ENCODE assay signal across 11 cellular contexts in genomic region chr5:68344447-68345111, GRCh38.
A peak's percentile ranks its signal among the peaks of the same experiment; 100 is the strongest.
DNase-seq lines count a peak whose midpoint lies in the region; ATAC-seq and TF ChIP-seq lines count a peak whose summit lies in the region.
"Had no signal": no experiment of that assay in that cellular context is flagged by ENCODE, and none has a peak within 500 bp of the region (broad histone marks: within the 10 kb centered on the region; RNA-seq: fewer than 3 reads in every experiment).

No MANE protein-coding gene starts in this region.

- no peak overlapping the region for H2AFZ ChIP-seq in Karpas-422 (ENCODE audit: low read length)

- no peak for TF ChIP-seq CTCF in mesothelial cell of epicardium (IDR thresholded peaks at IDR 0.05; ENCODE audit: unreplicated experiment)

- H3K36me3 ChIP-seq in Karpas-422 (ENCODE audit: insufficient read depth, low read length) = no peaks in the 10 kb centered on the region
- H3K36me3 ChIP-seq: Peyer's patch had no signal

- no peaks in the 10 kb centered on the region for H3K36me3 Mint-ChIP-seq in activated naive CD8-positive, alpha-beta T cell treated with anti-CD3 and anti-CD28 coated beads, Interleukin-2, amount 50 U/mL, for 24 hours (ENCODE audit: low read depth)
- peaks cover 2% of the 10 kb centered on the region for H3K36me3 Mint-ChIP-seq in mesothelial cell of epicardium

- DNase-seq in NK-92 treated with Interleukin-12 subunit alpha and Interleukin-12 subunit beta, amount 100 ng/mL, for 24 hours (lab: John Stamatoyannopoulos, UW) = peak; percentile 44
- DNase-seq in NK-92 (lab: John Stamatoyannopoulos, UW; ENCODE audit: unreplicated experiment) = no peak
- DNase-seq in HUDEP-2 (lab: John Stamatoyannopoulos, UW; ENCODE audit: unreplicated experiment in 76 of 76) = peak in 73 of 76 experiments; percentile 13 to 87 (median 60)
- no peak for DNase-seq in activated naive CD8-positive, alpha-beta T cell treated with anti-CD3 and anti-CD28 coated beads, Interleukin-2, amount 50 U/mL, for 24 hours
- peak; percentile 22 for DNase-seq in midbrain (lab: John Stamatoyannopoulos, UW)
- DNase-seq in Karpas-422 = no peak
- no peak for DNase-seq in mesothelial cell of epicardium (ENCODE audit: low spot score in 2 of 2, unreplicated experiment in 2 of 2)
- DNase-seq: stimulated activated naive B cell treated with anti-CD40 and anti-IgM and Interleukin-4, amounts not matched to agents 10 μg/mL and 1 μg/mL and 100 μg/mL, for 72 hours had no signal

- H3K4me3 Mint-ChIP-seq in activated naive CD8-positive, alpha-beta T cell treated with anti-CD3 and anti-CD28 coated beads, Interleukin-2, amount 50 U/mL, for 24 hours = no peak overlapping the region
- H3K4me3 Mint-ChIP-seq in mesothelial cell of epicardium = no peak overlapping the region
- H3K4me3 Mint-ChIP-seq: B cell; stimulated activated naive B cell treated with anti-CD40 and anti-IgM and Interleukin-4, amounts not matched to agents 10 μg/mL and 1 μg/mL and 100 μg/mL, for 72 hours had no signal

- no peaks in the 10 kb centered on the region for H3K4me1 ChIP-seq in Karpas-422 (ENCODE audit: low read length)

- H3K9me3 ChIP-seq in Karpas-422 (ENCODE audit: low read length) = no peaks in the 10 kb centered on the region
- H3K9me3 ChIP-seq: Peyer's patch had no signal

- H3K9ac ChIP-seq in Karpas-422 (ENCODE audit: low read length) = no peak overlapping the region

- H3K27ac ChIP-seq in Karpas-422 (ENCODE audit: low read length) = no peak overlapping the region

- no peaks in the 10 kb centered on the region for H3K27me3 ChIP-seq in Karpas-422 (ENCODE audit: low read length)
- H3K27me3 ChIP-seq: Peyer's patch had no signal

- H4K20me1 ChIP-seq in Karpas-422 (ENCODE audit: insufficient read depth, low read depth, low read length) = no peaks in the 10 kb centered on the region

- H3K27me3 Mint-ChIP-seq in activated naive CD8-positive, alpha-beta T cell treated with anti-CD3 and anti-CD28 coated beads, Interleukin-2, amount 50 U/mL, for 24 hours = no peaks in the 10 kb centered on the region
- H3K27me3 Mint-ChIP-seq in mesothelial cell of epicardium (ENCODE audit: low read depth) = no peaks in the 10 kb centered on the region
- H3K27me3 Mint-ChIP-seq: B cell had no signal

- ATAC-seq in activated naive CD8-positive, alpha-beta T cell treated with anti-CD3 and anti-CD28 coated beads, Interleukin-2, amount 50 U/mL, for 24 hours = peak; percentile 54
- no peak for ATAC-seq in HG02623 (IDR thresholded peaks at IDR 0.05; ENCODE audit: unreplicated experiment)

- H3K9me2 ChIP-seq in Karpas-422 (replicated peaks; ENCODE audit: insufficient read depth, low read length) = no peaks in the 10 kb centered on the region

- H3K4me3 ChIP-seq in Karpas-422 (ENCODE audit: low read length) = no peak overlapping the region
- H3K4me3 ChIP-seq: Peyer's patch had no signal

- peaks cover 9% of the 10 kb centered on the region for H3K9me3 Mint-ChIP-seq in activated naive CD8-positive, alpha-beta T cell treated with anti-CD3 and anti-CD28 coated beads, Interleukin-2, amount 50 U/mL, for 24 hours
- H3K9me3 Mint-ChIP-seq in mesothelial cell of epicardium = peaks cover 16% of the 10 kb centered on the region

- no peak overlapping the region for H3K4me2 ChIP-seq in Karpas-422 (ENCODE audit: low read depth, low read length, poor library complexity, severe bottlenecking)

- peaks cover 32% of the 10 kb centered on the region for H3K4me1 Mint-ChIP-seq in activated naive CD8-positive, alpha-beta T cell treated with anti-CD3 and anti-CD28 coated beads, Interleukin-2, amount 50 U/mL, for 24 hours
- peaks cover 7% of the 10 kb centered on the region for H3K4me1 Mint-ChIP-seq in mesothelial cell of epicardium

- no peak overlapping the region for H3K27ac Mint-ChIP-seq in activated naive CD8-positive, alpha-beta T cell treated with anti-CD3 and anti-CD28 coated beads, Interleukin-2, amount 50 U/mL, for 24 hours
- no peak overlapping the region for H3K27ac Mint-ChIP-seq in mesothelial cell of epicardium
- H3K27ac Mint-ChIP-seq: B cell; stimulated activated naive B cell treated with anti-CD40 and anti-IgM and Interleukin-4, amounts not matched to agents 10 μg/mL and 1 μg/mL and 100 μg/mL, for 72 hours had no signal

- H3K79me2 ChIP-seq in Karpas-422 (ENCODE audit: low read length) = no peaks in the 10 kb centered on the region

Comparison
In these comparisons a context has a peak if more than half of its experiments do, and no peak if none do; other contexts are left out.
1. DNase-seq: peak in NK-92 treated with Interleukin-12 subunit alpha and Interleukin-12 subunit beta, amount 100 ng/mL, for 24 hours (single experiment), HUDEP-2 (73 of 76) and midbrain (single experiment); none in NK-92 (single experiment), activated naive CD8-positive, alpha-beta T cell treated with anti-CD3 and anti-CD28 coated beads, Interleukin-2, amount 50 U/mL, for 24 hours (single experiment), Karpas-422 (single experiment) and mesothelial cell of epicardium (0 of 2).